Comparison of ENCODE assay signal across 1 cellular context in the genomic region with DNA sequence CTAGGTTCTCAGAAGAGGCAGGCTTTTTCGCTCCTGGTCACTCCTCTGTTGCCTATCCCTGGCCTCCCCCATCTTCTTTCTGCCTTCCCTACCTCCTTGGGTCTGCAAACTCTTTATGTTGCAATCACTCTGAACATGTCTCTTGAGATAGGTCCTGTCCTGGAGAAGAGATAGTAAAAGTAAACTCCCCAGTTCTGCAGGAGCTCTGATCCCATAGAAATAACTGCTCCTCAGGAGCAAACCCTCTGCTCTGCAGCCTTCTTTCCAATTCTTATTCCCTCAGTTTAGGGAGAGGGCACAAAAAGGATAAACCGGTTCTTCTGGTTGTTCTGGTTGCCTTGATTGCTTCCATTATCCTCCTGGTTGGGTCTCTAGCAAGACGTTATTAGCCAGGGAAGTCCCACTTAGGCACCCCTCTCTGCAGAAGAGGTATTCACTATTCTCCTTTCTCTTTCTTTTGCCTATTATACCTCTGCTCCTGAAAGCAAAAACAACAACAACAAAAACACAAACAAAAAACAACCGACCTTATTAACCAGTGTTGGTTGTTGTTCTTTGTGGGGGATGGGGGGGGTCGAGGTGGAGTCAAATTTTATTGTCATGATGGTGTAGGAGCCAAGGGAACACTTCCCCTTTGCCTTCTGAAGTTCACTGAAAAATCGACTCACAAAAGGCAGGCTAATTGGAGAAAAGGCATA.
A peak's percentile ranks its signal among the peaks of the same experiment; 100 is the strongest.
TF ChIP-seq lines count a peak whose summit lies in the region.

No MANE protein-coding gene starts in this region.

TF ChIP-seq in GM12878, 131 proteins besides CTCF, POLR2A, EP300 and RAD21:
- TF ChIP-seq MTA2 (IDR thresholded peaks at IDR 0.05; ENCODE audit: low read depth) (peak; percentile 14; the same call in 1 of the 2 replicates), NR2F1 (conservative IDR thresholded peaks at IDR 0.05) (0 out of 2 replicates have a peak, but pooled peaks have one; percentile 13), YY1 (IDR thresholded peaks at IDR 0.05; ENCODE audit: low read depth, low read length) (0 out of 2 replicates have a peak, but pooled peaks have one; percentile 6), TAF1 (IDR thresholded peaks at IDR 0.05; ENCODE audit: borderline replicate concordance, low read depth, low read length) (no peak), SPI1 (IDR thresholded peaks at IDR 0.05; ENCODE audit: borderline replicate concordance, insufficient read depth, low read depth, low read length) (peak; percentile 78)
